Comparison of ENCODE assay signal across 15 cellular contexts in genomic region chr15:85741662-85742061, GRCh38. TPM values are rescaled to one million over a fixed set of nuclear protein-coding genes. Genes with fewer than 3 reads are reported as not detected.
DNase-seq lines count a peak whose midpoint lies in the region; ATAC-seq lines count a peak whose summit lies in the region.
"Had no signal": no experiment of that assay in that cellular context is flagged by ENCODE, and none has a peak within 500 bp of the region (broad histone marks: within the 10 kb centered on the region; RNA-seq: fewer than 3 reads in every experiment).

No MANE protein-coding gene starts in this region.

- H3K27me3 Mint-ChIP-seq in stimulated activated naive CD8-positive, alpha-beta T cell treated with anti-CD3 and anti-CD28 coated beads, Interleukin-15, amount 100 ng/mL, for 72 hours = no peaks in the 10 kb centered on the region
- H3K27me3 Mint-ChIP-seq: naive thymus-derived CD4-positive, alpha-beta T cell had no signal

- H3K9me3 Mint-ChIP-seq in stimulated activated naive CD8-positive, alpha-beta T cell treated with anti-CD3 and anti-CD28 coated beads, Interleukin-15, amount 100 ng/mL, for 72 hours = no peaks in the 10 kb centered on the region

- peaks cover 6% of the 10 kb centered on the region for H3K4me1 Mint-ChIP-seq in stimulated activated naive CD8-positive, alpha-beta T cell treated with anti-CD3 and anti-CD28 coated beads, Interleukin-15, amount 100 ng/mL, for 72 hours

- intact Hi-C loops in posterior vena cava (cut with DNase I) = loop anchor here in 1 of 2 donors (5.0 kb wide), 1 partner anchor 91 kb away; no protein-coding TSS in a partner anchor

- DNase-seq in stimulated activated naive CD8-positive, alpha-beta T cell treated with anti-CD3 and anti-CD28 coated beads, Interleukin-15, amount 100 ng/mL, for 72 hours = no peak
- DNase-seq in stimulated activated naive CD8-positive, alpha-beta T cell treated with anti-CD3 and anti-CD28 coated beads, Interleukin-15, Interleukin-2, amounts not matched to agents 100 U/mL and 50 U/mL, for 24 hours = no peak
- DNase-seq in posterior vena cava (ENCODE audit: low spot score) = peak; percentile 31
- no peak for DNase-seq in activated gamma-delta T cell (lab: John Stamatoyannopoulos, UW)
- no peak for DNase-seq in activated CD4-positive, alpha-beta T cell treated with anti-CD3 and anti-CD28 coated beads for 4 hours
- DNase-seq: activated gamma-delta T cell treated with Interleukin-2 at 50 U/mL for 16 hours; body of pancreas; foreskin keratinocyte; naive thymus-derived CD4-positive, alpha-beta T cell; psoas muscle; T-helper 2 cell; WERI-Rb-1 had no signal

- peak overlapping the region; percentile 32 for H3K27ac ChIP-seq in cingulate gyrus (ENCODE audit: low read depth, low read length)
- H3K27ac ChIP-seq: body of pancreas, foreskin keratinocyte, psoas muscle, SJSA1, WERI-Rb-1 had no signal

- ATAC-seq in stimulated activated naive CD8-positive, alpha-beta T cell treated with anti-CD3 and anti-CD28 coated beads, Interleukin-15, amount 100 ng/mL, for 72 hours = no peak
- ATAC-seq in stimulated activated naive CD8-positive, alpha-beta T cell treated with anti-CD3 and anti-CD28 coated beads, Interleukin-15, Interleukin-2, amounts not matched to agents 100 U/mL and 50 U/mL, for 24 hours = no peak
- no peak for ATAC-seq in GM19467 (IDR thresholded peaks at IDR 0.05; ENCODE audit: unreplicated experiment)
- ATAC-seq: body of pancreas; foreskin keratinocyte; naive thymus-derived CD4-positive, alpha-beta T cell had no signal

- no peak overlapping the region for H3K4me3 Mint-ChIP-seq in stimulated activated naive CD8-positive, alpha-beta T cell treated with anti-CD3 and anti-CD28 coated beads, Interleukin-15, amount 100 ng/mL, for 72 hours
- H3K4me3 Mint-ChIP-seq: naive thymus-derived CD4-positive, alpha-beta T cell had no signal

- H3K27ac Mint-ChIP-seq in stimulated activated naive CD8-positive, alpha-beta T cell treated with anti-CD3 and anti-CD28 coated beads, Interleukin-15, amount 100 ng/mL, for 72 hours = peak overlapping the region; percentile 86 to 92

RNA-seq across cellular contexts. Expression of gene KLHL25, which starts 53.1 kb away (rescaled TPM):
- 10 to 100 TPM; 10.0 to 10.3 TPM for total RNA-seq in posterior vena cava
